13 cellular contexts compared by ENCODE assay signal in genomic region chr1:193083365-193084088, GRCh38. TPM values are rescaled to one million over a fixed set of nuclear protein-coding genes. Genes with fewer than 3 reads are reported as not detected.
DNase-seq lines count a peak whose midpoint lies in the region; ATAC-seq and TF ChIP-seq lines count a peak whose summit lies in the region.
"Had no signal": no experiment of that assay in that cellular context is flagged by ENCODE, and none has a peak within 500 bp of the region (broad histone marks: within the 10 kb centered on the region; RNA-seq: fewer than 3 reads in every experiment).

No MANE protein-coding gene starts in this region.

- no peak overlapping the region for H3K4me3 Mint-ChIP-seq in effector memory CD8-positive, alpha-beta T cell

- TF ChIP-seq POLR2A in esophagus squamous epithelium (IDR thresholded peaks at IDR 0.05): no peak

- no peaks in the 10 kb centered on the region for H3K9me3 Mint-ChIP-seq in effector memory CD8-positive, alpha-beta T cell

- no peaks in the 10 kb centered on the region for H3K27me3 Mint-ChIP-seq in effector memory CD8-positive, alpha-beta T cell

- H3K27ac ChIP-seq in hepatocyte (no peak overlapping the region), esophagus squamous epithelium (no peak overlapping the region), A673 (ENCODE audit: low read depth, low read length, poor library complexity, severe bottlenecking) (no peak overlapping the region)
- H3K27ac ChIP-seq: neutrophil, stomach had no signal

- H3K4me2 ChIP-seq in hepatocyte: no peak overlapping the region

- H3K4me3 ChIP-seq in hepatocyte (no peak overlapping the region), esophagus squamous epithelium (no peak overlapping the region), A673 (ENCODE audit: low read depth, low read length, poor library complexity, severe bottlenecking) (no peak overlapping the region)
- H3K4me3 ChIP-seq: stomach had no signal

- H3K79me2 ChIP-seq in hepatocyte: no peaks in the 10 kb centered on the region

- no peaks in the 10 kb centered on the region for H4K20me1 ChIP-seq in hepatocyte (ENCODE audit: insufficient read depth, poor library complexity, severe bottlenecking)

- ATAC-seq in GM18502 (IDR thresholded peaks at IDR 0.05; ENCODE audit: poor library complexity, unreplicated experiment) (peak; percentile 96), GM21360 (IDR thresholded peaks at IDR 0.05; ENCODE audit: unreplicated experiment) (peak; percentile 93), HG02943 (IDR thresholded peaks at IDR 0.05; ENCODE audit: low read depth, unreplicated experiment) (peak; percentile 90), HG03575 (IDR thresholded peaks at IDR 0.05; ENCODE audit: extremely low read depth, insufficient number of reproducible peaks, low FRiP score, unreplicated experiment) (peak; percentile 83)
- no peak for ATAC-seq in effector memory CD8-positive, alpha-beta T cell (replicated peaks)

- TF ChIP-seq CTCF in hepatocyte (IDR thresholded peaks at IDR 0.05; ENCODE audit: poor library complexity) (no peak), esophagus squamous epithelium (IDR thresholded peaks at IDR 0.05) (no peak), A673 (conservative IDR thresholded peaks at IDR 0.05; ENCODE audit: low read depth, low read length) (no peak)

- H3K4me1 ChIP-seq in hepatocyte (ENCODE audit: insufficient read depth) (no peaks in the 10 kb centered on the region), esophagus squamous epithelium (no peaks in the 10 kb centered on the region), A673 (ENCODE audit: insufficient read depth, low read length, poor library complexity, severe bottlenecking) (no peaks in the 10 kb centered on the region)
- H3K4me1 ChIP-seq: BE2C, stomach had no signal

- no peaks in the 10 kb centered on the region for H3K9me3 ChIP-seq in hepatocyte (ENCODE audit: low read depth)
- H3K9me3 ChIP-seq in esophagus squamous epithelium: no peaks in the 10 kb centered on the region
- peaks cover under 1% of the 10 kb centered on the region for H3K9me3 ChIP-seq in A673 (ENCODE audit: low read depth, low read length, poor library complexity, severe bottlenecking)
- H3K9me3 ChIP-seq: BE2C, neutrophil, stomach had no signal

- CTCF ChIA-PET in A673 (lab: Charles Lee): no interaction called here

- intact Hi-C loops in esophagus squamous epithelium (cut with DNase I): no loop called here
- intact Hi-C loops in A673 (cut with micrococcal nuclease; ENCODE audit: unreplicated experiment): no loop called here

- peaks cover 10% of the 10 kb centered on the region for H3K36me3 ChIP-seq in hepatocyte (replicated peaks; ENCODE audit: insufficient read depth, low read depth)
- peaks cover 0 to 84% (median 17%) of the 10 kb centered on the region in 3 donors for H3K36me3 ChIP-seq in esophagus squamous epithelium
- peaks cover 72% of the 10 kb centered on the region for H3K36me3 ChIP-seq in A673 (ENCODE audit: insufficient read depth, low read length, poor library complexity, severe bottlenecking)

- H2AFZ ChIP-seq in hepatocyte: no peak overlapping the region

- no peaks in the 10 kb centered on the region for H3K4me1 Mint-ChIP-seq in effector memory CD8-positive, alpha-beta T cell (ENCODE audit: low read depth in 2 of 2)

- no TSS peak for BruUV-seq in A673 (replicated peaks; lab: Mats Ljungman, UMichigan)

- H3K27ac Mint-ChIP-seq in effector memory CD8-positive, alpha-beta T cell: peak overlapping the region in 1 of 2 donors; percentile 38

- H3K36me3 Mint-ChIP-seq in effector memory CD8-positive, alpha-beta T cell (ENCODE audit: insufficient read depth): peaks cover 73% of the 10 kb centered on the region

- no peaks in the 10 kb centered on the region for H3K27me3 ChIP-seq in hepatocyte
- H3K27me3 ChIP-seq in esophagus squamous epithelium: no peaks in the 10 kb centered on the region
- no peaks in the 10 kb centered on the region for H3K27me3 ChIP-seq in A673 (replicated peaks; ENCODE audit: insufficient read depth, low read depth, low read length, poor library complexity)
- H3K27me3 ChIP-seq: BE2C, neutrophil, stomach had no signal

- H3K9me2 ChIP-seq in hepatocyte (replicated peaks; ENCODE audit: insufficient read depth): no peaks in the 10 kb centered on the region

- DNase-seq in hepatocyte (ENCODE audit: low spot score) (no peak), esophagus squamous epithelium (lab: John Stamatoyannopoulos, UW) (no peak), A673 (ENCODE audit: low spot score) (no peak)
- DNase-seq in effector memory CD8-positive, alpha-beta T cell: no peak
- DNase-seq: BE2C; GDM1; stimulated activated CD4-positive, alpha-beta T cell treated with anti-CD3 and anti-CD28 coated beads, Interleukin-15, amount 100 ng/mL, for 24 hours; stomach had no signal

- POLR2A ChIA-PET in A673 (lab: Charles Lee; ENCODE audit: low non-redundant PET): no interaction called here

- WGBS in hepatocyte (ENCODE audit: low lambda C conversion rate, missing lambda C conversion rate): 91% methylated on average over 6 of the region's 6 CpGs
- WGBS in esophagus squamous epithelium, 2 donors: 69 to 72% methylated on average over 6 of the region's 6 CpGs

RNA-seq across cellular contexts. Expression of gene GLRX2, which starts 21.7 kb away (rescaled TPM):
- total RNA-seq in hepatocyte: 7.8 and 20.4 TPM in 2 replicates
- 41.0 and 44.5 TPM in 2 replicates for polyA plus RNA-seq in hepatocyte
- 10 to 100 TPM in 2 of 4 donors, 1 to 10 TPM in 2; 2.3 to 19.9 (median 11.8) TPM for total RNA-seq in esophagus squamous epithelium
- 31.9 and 35.7 TPM in 2 replicates for total RNA-seq in A673 (2021)

RNA-seq across cellular contexts. Expression of gene RO60, which starts 24.1 kb away (rescaled TPM):
- total RNA-seq in hepatocyte (89.1 and 91.2 TPM in 2 replicates), esophagus squamous epithelium (10 to 100 TPM; 29.2 to 91.0 (median 41.7) TPM), A673 (2021) (93.5 and 97.6 TPM in 2 replicates)
- polyA plus RNA-seq in hepatocyte: 89.2 and 91.0 TPM in 2 replicates

RNA-seq across cellular contexts. Expression of gene UCHL5, which starts 24.4 kb away (rescaled TPM):
- total RNA-seq in hepatocyte (34.9 and 35.9 TPM in 2 replicates), esophagus squamous epithelium (10 to 100 TPM; 27.1 to 51.4 (median 37.6) TPM), A673 (2021) (93.9 and 100 TPM in 2 replicates)
- 30.8 and 36.6 TPM in 2 replicates for polyA plus RNA-seq in hepatocyte

RNA-seq across cellular contexts. Expression of gene CDC73, which starts 38.3 kb away (rescaled TPM):
- total RNA-seq in hepatocyte (32.4 and 34.4 TPM in 2 replicates), esophagus squamous epithelium (10 to 100 TPM; 17.3 to 39.5 (median 26.6) TPM), A673 (2021) (61.5 and 71.0 TPM in 2 replicates)
- 29.5 and 33.9 TPM in 2 replicates for polyA plus RNA-seq in hepatocyte
